In genomic region chr5:177611446-177612214, GRCh38 we compare ENCODE assay signal across 29 cellular contexts. TPM values are rescaled to one million over a fixed set of nuclear protein-coding genes. Genes with fewer than 3 reads are reported as not detected.
A peak's percentile ranks its signal among the peaks of the same experiment; 100 is the strongest.
DNase-seq lines count a peak whose midpoint lies in the region; ATAC-seq and TF ChIP-seq lines count a peak whose summit lies in the region.
"Had no signal": no experiment of that assay in that cellular context is flagged by ENCODE, and none has a peak within 500 bp of the region (broad histone marks: within the 10 kb centered on the region; RNA-seq: fewer than 3 reads in every experiment).

No MANE protein-coding gene starts in this region.

- ATAC-seq in heart right ventricle (no peak), HG02642 (IDR thresholded peaks at IDR 0.05; ENCODE audit: poor library complexity, unreplicated experiment) (no peak)
- ATAC-seq: gastroesophageal sphincter, lower lobe of right lung, right cardiac atrium had no signal

- DNase-seq in right atrium auricular region (ENCODE audit: low spot score) (peak; percentile 43), heart right ventricle (no peak), SK-N-DZ (ENCODE audit: low spot score) (peak; percentile 2), nephron progenitor cell (no peak), NCI-H1048 (lab: John Stamatoyannopoulos, UW) (no peak), lower leg skin (ENCODE audit: low spot score in 2 of 2) (no peak)
- DNase-seq: activated naive CD8-positive, alpha-beta T cell treated with anti-CD3 and anti-CD28 coated beads, Interleukin-2, amount 10 ng/mL, durations not matched to agents 7 days and 5 days; aorta; C1 segment of cervical spinal cord; Caco-2; lower lobe of right lung; NCI-H2107; NCI-H446; NCI-H774; Peyer's patch; right cardiac atrium; SIG-M5; spleen; stimulated activated CD4-positive, alpha-beta T cell treated with anti-CD3 and anti-CD28 coated beads, Interleukin-2, amount 100 ng/mL, for 24 hours; stimulated activated CD8-positive, alpha-beta memory T cell treated with anti-CD3 and anti-CD28 coated beads, Interleukin-4, amount 100 ng/mL, for 48 hours; stomach; SW 1271; WERI-Rb-1 had no signal

- H3K4me3 Mint-ChIP-seq in nephron progenitor cell: no peak overlapping the region
- H3K4me3 Mint-ChIP-seq: activated naive CD8-positive, alpha-beta T cell treated with anti-CD3 and anti-CD28 coated beads, Interleukin-2, amount 10 ng/mL, durations not matched to agents 7 days and 5 days; neural progenitor cell had no signal

- H3K36me3 Mint-ChIP-seq in nephron progenitor cell (ENCODE audit: low read depth): peaks cover 13% of the 10 kb centered on the region

- H3K4me1 Mint-ChIP-seq in nephron progenitor cell: peaks cover 15% of the 10 kb centered on the region

- no peaks in the 10 kb centered on the region for H3K27me3 ChIP-seq in right atrium auricular region
- no peaks in the 10 kb centered on the region for H3K27me3 ChIP-seq in heart right ventricle
- H3K27me3 ChIP-seq: gastroesophageal sphincter, hepatocyte, neural progenitor cell, Peyer's patch, spleen, stomach, vagina had no signal

- TF ChIP-seq POLR2A in lower leg skin (IDR thresholded peaks at IDR 0.05): no peak

- peaks cover 0 to 9% of the 10 kb centered on the region in 2 donors for H3K4me1 ChIP-seq in right atrium auricular region
- H3K4me1 ChIP-seq in heart right ventricle: peaks cover 0 to 9% (median 2%) of the 10 kb centered on the region in 9 donors
- H3K4me1 ChIP-seq: Caco-2, HAP-1, neural progenitor cell had no signal

- H3K9me3 Mint-ChIP-seq in nephron progenitor cell: no peaks in the 10 kb centered on the region
- H3K9me3 Mint-ChIP-seq: activated naive CD8-positive, alpha-beta T cell treated with anti-CD3 and anti-CD28 coated beads, Interleukin-2, amount 10 ng/mL, durations not matched to agents 7 days and 5 days; neural progenitor cell had no signal

- no peaks in the 10 kb centered on the region for H3K36me3 ChIP-seq in right atrium auricular region
- peaks cover 0 to 25% (median 0%) of the 10 kb centered on the region in 9 donors for H3K36me3 ChIP-seq in heart right ventricle
- H3K36me3 ChIP-seq: neural progenitor cell, Peyer's patch, WERI-Rb-1 had no signal

- TF ChIP-seq CTCF in right atrium auricular region (IDR thresholded peaks at IDR 0.05): no peak
- no peak for TF ChIP-seq CTCF in heart right ventricle (IDR thresholded peaks at IDR 0.05)
- TF ChIP-seq CTCF in nephron progenitor cell (IDR thresholded peaks at IDR 0.05): no peak
- TF ChIP-seq CTCF in lower leg skin (IDR thresholded peaks at IDR 0.05): no peak

- peaks cover 3% of the 10 kb centered on the region for H3K27me3 Mint-ChIP-seq in nephron progenitor cell (ENCODE audit: low read depth, poor library complexity)
- H3K27me3 Mint-ChIP-seq: activated naive CD8-positive, alpha-beta T cell treated with anti-CD3 and anti-CD28 coated beads, Interleukin-2, amount 10 ng/mL, durations not matched to agents 7 days and 5 days had no signal

- no peaks in the 10 kb centered on the region for H3K9me3 ChIP-seq in right atrium auricular region
- no peaks in the 10 kb centered on the region for H3K9me3 ChIP-seq in heart right ventricle
- H3K9me3 ChIP-seq: Caco-2, gastroesophageal sphincter, HAP-1, lower lobe of right lung, Peyer's patch, spleen, stomach, vagina had no signal

- H3K27ac ChIP-seq in right atrium auricular region (no peak overlapping the region), heart right ventricle (no peak overlapping the region)
- H3K27ac ChIP-seq: gastroesophageal sphincter, hepatocyte, lower lobe of right lung, neural progenitor cell, Peyer's patch, spleen, stomach, vagina, WERI-Rb-1 had no signal

- H3K4me3 ChIP-seq in right atrium auricular region: no peak overlapping the region
- no peak overlapping the region for H3K4me3 ChIP-seq in heart right ventricle
- H3K4me3 ChIP-seq in lower leg skin (ENCODE audit: low read depth, poor library complexity, severe bottlenecking): no peak overlapping the region
- H3K4me3 ChIP-seq: gastroesophageal sphincter, HAP-1, hepatocyte, lower lobe of right lung, neural progenitor cell, Peyer's patch, spleen, stomach, vagina had no signal

- WGBS in heart right ventricle, 2 donors: 91 to 92% methylated on average over 15 of the region's 15 CpGs
- 80 to 90% methylated on average over 13 to 14 of the region's 15 CpGs for WGBS in lower leg skin, 2 donors

- H3K27ac Mint-ChIP-seq in nephron progenitor cell: peak overlapping the region; percentile 73
- H3K27ac Mint-ChIP-seq: activated naive CD8-positive, alpha-beta T cell treated with anti-CD3 and anti-CD28 coated beads, Interleukin-2, amount 10 ng/mL, durations not matched to agents 7 days and 5 days had no signal

- intact Hi-C loops in heart right ventricle (cut with DNase I): no loop called here
- intact Hi-C loops in lower leg skin (cut with DNase I; ENCODE audit: low total_unique reads): no loop called here

RNA-seq across cellular contexts. Expression of gene B4GALT7, which starts 11.7 kb away (rescaled TPM):
- total RNA-seq in right atrium auricular region: 10 to 100 TPM; 12.2 to 21.3 TPM
- 10 to 100 TPM in 9 of 10 donors, 1 to 10 TPM in 1; 9.8 to 17.4 (median 15.0) TPM for total RNA-seq in heart right ventricle
- 10 to 100 TPM; 20.4 to 29.7 TPM for polyA plus RNA-seq in heart right ventricle
- polyA plus RNA-seq in SK-N-DZ (2014; cell fraction: cytosol; rRNA removed): 27.1 and 29.7 TPM in 2 replicates
- 27.6 and 29.4 TPM in 2 replicates for polyA plus RNA-seq in SK-N-DZ (2014; cell fraction: nucleus; rRNA removed)
- total RNA-seq in lower leg skin: 10 to 100 TPM; 11.8 to 17.8 (median 16.4) TPM

RNA-seq across cellular contexts. Expression of gene TMED9, which starts 19.6 kb away (rescaled TPM):
- total RNA-seq in right atrium auricular region (10 to 100 TPM; 49.6 to 63.8 TPM), heart right ventricle (100 to 1,000 TPM in 2 of 10 donors, 10 to 100 TPM in 8; 58.1 to 140 (median 69.5) TPM), lower leg skin (10 to 100 TPM; 70.4 to 95.7 (median 80.4) TPM)
- polyA plus RNA-seq in heart right ventricle: 100 to 1,000 TPM in 1 of 2 donors, 10 to 100 TPM in 1; 48.3 to 310 TPM
- 44.3 and 49.2 TPM in 2 replicates for polyA plus RNA-seq in SK-N-DZ (2014; cell fraction: cytosol; rRNA removed)
- polyA plus RNA-seq in SK-N-DZ (2014; cell fraction: nucleus; rRNA removed): 24.3 and 33.9 TPM in 2 replicates

RNA-seq across cellular contexts. Expression of gene FAM193B, which starts 57.3 kb away (rescaled TPM):
- 10 to 100 TPM in 1 of 2 donors, 1 to 10 TPM in 1; 9.8 to 20.7 TPM for total RNA-seq in right atrium auricular region
- total RNA-seq in heart right ventricle: 10 to 100 TPM; 14.1 to 34.4 (median 20.1) TPM
- polyA plus RNA-seq in heart right ventricle: 100 to 1,000 TPM in 1 of 2 donors, 10 to 100 TPM in 1; 28.0 to 201 TPM
- 41.3 and 41.5 TPM in 2 replicates for polyA plus RNA-seq in SK-N-DZ (2014; cell fraction: cytosol; rRNA removed)
- 321 and 386 TPM in 2 replicates for polyA plus RNA-seq in SK-N-DZ (2014; cell fraction: nucleus; rRNA removed)
- 100 to 1,000 TPM in 1 of 4 donors, 10 to 100 TPM in 3; 57.0 to 128 (median 69.7) TPM for total RNA-seq in lower leg skin

Comparison
In these comparisons a context has a peak if more than half of its experiments do, and no peak if none do; other contexts are left out.
1. DNase-seq: peak in right atrium auricular region (single experiment) and SK-N-DZ (single experiment); none in heart right ventricle (0 of 2), nephron progenitor cell (single experiment), NCI-H1048 (single experiment) and lower leg skin (0 of 2).